Comparison of ENCODE assay signal across 8 cellular contexts in genomic region chr12:69290545-69291277, GRCh38. TPM values are rescaled to one million over a fixed set of nuclear protein-coding genes. Genes with fewer than 3 reads are reported as not detected.
DNase-seq lines count a peak whose midpoint lies in the region; ATAC-seq lines count a peak whose summit lies in the region.

No MANE protein-coding gene starts in this region.

- no peak overlapping the region for H3K9ac ChIP-seq in mesendoderm (ENCODE audit: low read length)

- H4K8ac ChIP-seq in mesendoderm (ENCODE audit: low read depth, low read length): no peak overlapping the region

- H3K4me2 ChIP-seq in mesendoderm (ENCODE audit: low read length): no peak overlapping the region

- no peak overlapping the region for H2BK15ac ChIP-seq in mesendoderm (replicated peaks; ENCODE audit: low read depth)

- no peaks in the 10 kb centered on the region for H3K27me3 ChIP-seq in mesendoderm (ENCODE audit: insufficient read depth, low read length, poor library complexity)

- H3K79me1 ChIP-seq in mesendoderm (ENCODE audit: low read length): no peaks in the 10 kb centered on the region

- no peak overlapping the region for H4K5ac ChIP-seq in mesendoderm (ENCODE audit: low read length)

- H3K27ac ChIP-seq in mesendoderm (ENCODE audit: low read depth, low read length): no peak overlapping the region

- H3K36me3 ChIP-seq in mesendoderm (ENCODE audit: control insufficient read depth, insufficient read depth, low read length): no peaks in the 10 kb centered on the region

- H3K56ac ChIP-seq in mesendoderm (ENCODE audit: low read length): no peak overlapping the region

- DNase-seq in COLO829 (ENCODE audit: low spot score) (peak; percentile 53), NCI-H748 (lab: John Stamatoyannopoulos, UW; ENCODE audit: unreplicated experiment) (peak; percentile 81), mesendoderm (peak; percentile 95)
- DNase-seq in activated CD4-positive, alpha-beta T cell treated with anti-CD3 and anti-CD28 coated beads, Interleukin-2, amount 50 U/mL, for 1 hour: peak; percentile 79
- peak; percentile 70 for DNase-seq in effector CD4-positive, alpha-beta T cell
- DNase-seq in stimulated activated CD8-positive, alpha-beta memory T cell treated with anti-CD3 and anti-CD28 coated beads, Interleukin-2, amount 100 ng/mL, for 48 hours (ENCODE audit: low read depth in 2 of 2): peak; percentile 48 to 68

- no peak overlapping the region for H3K23ac ChIP-seq in mesendoderm (ENCODE audit: low read length)

- ATAC-seq in GM19463 (IDR thresholded peaks at IDR 0.05; ENCODE audit: unreplicated experiment) (peak; percentile 100), HG03521 (IDR thresholded peaks at IDR 0.05; ENCODE audit: unreplicated experiment) (peak; percentile 99)

- no peak overlapping the region for H2BK5ac ChIP-seq in mesendoderm (ENCODE audit: low read length)

- H3K18ac ChIP-seq in mesendoderm (ENCODE audit: low read length): no peak overlapping the region

- no peaks in the 10 kb centered on the region for H3K4me1 ChIP-seq in mesendoderm (ENCODE audit: control insufficient read depth, low read depth, low read length)

- no peaks in the 10 kb centered on the region for H3K79me2 ChIP-seq in mesendoderm (ENCODE audit: control insufficient read depth, insufficient read depth, low read length)

- no peak overlapping the region for H3K4ac ChIP-seq in mesendoderm (ENCODE audit: low read depth, low read length)

- no peak overlapping the region for H2BK120ac ChIP-seq in mesendoderm (ENCODE audit: low read depth, low read length)

- no peak overlapping the region for H3K4me3 ChIP-seq in mesendoderm (ENCODE audit: low read length)

- H2AK5ac ChIP-seq in mesendoderm (ENCODE audit: low read length): no peak overlapping the region

- WGBS in mesendoderm (ENCODE audit: extremely low coverage, insufficient coverage, low lambda C conversion rate): no CpG with 5 or more reads among the region's 9 CpGs

RNA-seq across cellular contexts. Expression of gene CPSF6, which starts 51.3 kb away (rescaled TPM):
- polyA plus RNA-seq in mesendoderm (2013, experiment 1 of 2): 112 TPM
- 113 TPM for polyA plus RNA-seq in mesendoderm (2013, experiment 2 of 2)

RNA-seq across cellular contexts. Expression of gene LYZ, which starts 57.5 kb away (rescaled TPM):
- 0.08 TPM for polyA plus RNA-seq in mesendoderm (2013, experiment 1 of 2)
- polyA plus RNA-seq in mesendoderm (2013, experiment 2 of 2): 0.06 TPM
